7 cellular contexts compared by ENCODE assay signal in genomic region chr16:29300541-29301535, GRCh38.
DNase-seq lines count a peak whose midpoint lies in the region; ATAC-seq and TF ChIP-seq lines count a peak whose summit lies in the region.
"Not testable (repeated sequence)": the region's sequence is repeated elsewhere in the genome, so short reads cannot be mapped to it uniquely, and the experiment has no call there.

No MANE protein-coding gene starts in this region.

- H3K4me1 ChIP-seq in GM23248 (ENCODE audit: insufficient read depth) = peaks cover 14% of the 10 kb centered on the region
- H3K4me1 ChIP-seq in esophagus (ENCODE audit: control insufficient read depth in 2 of 2, insufficient read depth in 2 of 2, low read length in 1 of 2); right cardiac atrium (ENCODE audit: control insufficient read depth, insufficient read depth, low read length); lower lobe of right lung: not testable (repeated sequence)
- peaks cover 10% of the 10 kb centered on the region for H3K4me1 ChIP-seq in osteoblast (ENCODE audit: insufficient read depth, low read length)
- peaks cover 16% of the 10 kb centered on the region for H3K4me1 ChIP-seq in suprapubic skin

- not testable (repeated sequence) for H3K27me3 ChIP-seq in GM23248 (replicated peaks; ENCODE audit: insufficient read depth); esophagus (ENCODE audit: control insufficient read depth in 1 of 2, insufficient read depth in 2 of 2, low read length in 2 of 2); right cardiac atrium (ENCODE audit: control insufficient read depth, insufficient read depth); lower lobe of right lung (ENCODE audit: low read depth); osteoblast (ENCODE audit: insufficient read depth, low read length); suprapubic skin

- H3K36me3 ChIP-seq in GM23248 (ENCODE audit: low read depth); esophagus (ENCODE audit: control insufficient read depth in 2 of 2, insufficient read depth in 2 of 2, low read length in 1 of 2); lower lobe of right lung; osteoblast (ENCODE audit: insufficient read depth, low read length); suprapubic skin: not testable (repeated sequence)

- not testable (repeated sequence) for H3K4me3 ChIP-seq in GM23248; esophagus (ENCODE audit: low read depth in 1 of 2, low read length in 2 of 2); right cardiac atrium (ENCODE audit: low read length); lower lobe of right lung; osteoblast (ENCODE audit: insufficient read depth, low read length); suprapubic skin

- H3K79me2 ChIP-seq in GM23248 (ENCODE audit: insufficient read depth); osteoblast (ENCODE audit: insufficient read depth, low read length): not testable (repeated sequence)

- not testable (repeated sequence) for H3K9me3 ChIP-seq in GM23248 (ENCODE audit: low read depth); esophagus (ENCODE audit: control insufficient read depth in 2 of 2, insufficient read depth in 1 of 2, low read depth in 1 of 2, low read length in 1 of 2); right cardiac atrium (ENCODE audit: control insufficient read depth, low read length); lower lobe of right lung; osteoblast (ENCODE audit: low read depth, low read length); suprapubic skin

- H2AFZ ChIP-seq in GM23248 (peak overlapping the region; percentile 36), osteoblast (ENCODE audit: low read length) (peak overlapping the region; percentile 5)

- intact Hi-C loops in right cardiac atrium (cut with DNase I); lower lobe of right lung (cut with DNase I): not testable (repeated sequence)

- TF ChIP-seq EP300 in suprapubic skin (IDR thresholded peaks at IDR 0.05) = not testable (repeated sequence)

- WGBS in GM23248 (ENCODE audit: low coverage in 1 of 2, low lambda C conversion rate in 2 of 2, missing lambda C conversion rate in 2 of 2), 2 experiments = 32 to 36% methylated on average over 27 to 29 of the region's 29 CpGs
- WGBS in esophagus, 2 donors = 80% methylated on average over 27 to 29 of the region's 29 CpGs
- WGBS in right cardiac atrium = 63% methylated on average over 29 of the region's 29 CpGs
- WGBS in suprapubic skin = 75% methylated on average over 28 of the region's 29 CpGs

- H3F3A ChIP-seq in GM23248 (ENCODE audit: insufficient read depth) = peaks cover 13% of the 10 kb centered on the region; the same call in 1 of the 2 replicates

- in situ Hi-C loops in GM23248 (cut with MboI) = not testable (repeated sequence)

- not testable (repeated sequence) for H3K9me2 ChIP-seq in GM23248 (ENCODE audit: insufficient read depth)

- TF ChIP-seq CTCF in lower lobe of right lung (IDR thresholded peaks at IDR 0.05); osteoblast (IDR thresholded peaks at IDR 0.05; ENCODE audit: extremely low read depth, low read depth, low read length); suprapubic skin (IDR thresholded peaks at IDR 0.05): not testable (repeated sequence)

- H4K20me1 ChIP-seq in GM23248 (ENCODE audit: insufficient read depth); osteoblast (ENCODE audit: insufficient read depth, low read length): not testable (repeated sequence)

- H3K27ac ChIP-seq in GM23248 (peak overlapping the region; percentile 64), esophagus (ENCODE audit: low read depth in 2 of 2, low read length in 1 of 2) (peak overlapping the region; percentile 16 to 55), right cardiac atrium (ENCODE audit: low read length) (peak overlapping the region; percentile 18), osteoblast (ENCODE audit: low read depth, low read length) (peak overlapping the region; percentile 54), suprapubic skin (peak overlapping the region; percentile 30)
- H3K27ac ChIP-seq in lower lobe of right lung = not testable (repeated sequence)

- peak; percentile 43; the same call in 2 of the 3 replicates for ATAC-seq in SK-N-SH treated with all-trans-retinoic acid at 6 μM for 48 hours
- not testable (repeated sequence) for ATAC-seq in right cardiac atrium, lower lobe of right lung

- not testable (repeated sequence) for TF ChIP-seq POLR2A in suprapubic skin (IDR thresholded peaks at IDR 0.05)

- peak overlapping the region; percentile 66 for H3K9ac ChIP-seq in GM23248

- peak; percentile 7 for DNase-seq in GM23248
- peak in 1 of 3 donors; percentile 55 for DNase-seq in right cardiac atrium
- peak; percentile 26 for DNase-seq in lower lobe of right lung
- peak; percentile 17 for DNase-seq in osteoblast (ENCODE audit: insufficient read length, low spot score, missing footprints)
- not testable (repeated sequence) for DNase-seq in suprapubic skin (ENCODE audit: low spot score in 2 of 2)

- H3K4me2 ChIP-seq in GM23248 (ENCODE audit: unreplicated experiment) (peak overlapping the region; percentile 49), osteoblast (ENCODE audit: insufficient read depth, low read length) (peak overlapping the region; percentile 23)

TF ChIP-seq in SK-N-SH treated with all-trans-retinoic acid at 6 μM for 48 hours, 23 proteins besides CTCF, POLR2A, EP300 and RAD21:
- TF ChIP-seq TSHZ2 (CRISPR knock-in tag; IDR thresholded peaks at IDR 0.05) (0 out of 2 replicates have a peak, but pooled peaks have one; percentile 32), TCF4 (CRISPR knock-in tag; IDR thresholded peaks at IDR 0.05; ENCODE audit: borderline replicate concordance) (peak; percentile 69), ZNF70 (CRISPR knock-in tag; IDR thresholded peaks at IDR 0.05) (0 out of 2 replicates have a peak, but pooled peaks have one; percentile 52)
